In the genomic region with DNA sequence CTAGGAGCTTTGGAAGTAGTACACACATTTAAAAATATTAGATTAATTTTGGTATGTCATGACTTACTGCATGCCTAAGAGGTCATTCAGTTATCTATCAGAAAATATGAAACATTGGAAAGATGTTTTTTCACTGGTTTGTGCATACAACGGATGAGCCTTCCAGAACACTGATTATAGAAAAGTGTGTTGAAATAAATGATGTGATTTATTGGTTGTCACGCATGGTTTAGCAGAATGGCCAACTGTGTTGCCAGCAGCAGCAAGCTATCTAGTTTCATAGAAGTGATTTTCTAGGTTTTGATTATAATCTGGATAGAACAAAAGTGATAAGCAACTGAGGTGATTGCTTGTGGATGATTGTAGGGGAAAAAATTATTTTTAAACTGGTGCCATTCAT, we compare ENCODE assay signal across 1 cellular context.
A peak's percentile ranks its signal among the peaks of the same experiment; 100 is the strongest.
TF ChIP-seq lines count a peak whose summit lies in the region.

No MANE protein-coding gene starts in this region.

TF ChIP-seq in K562, 482 proteins besides CTCF, POLR2A, EP300 and RAD21:
- TF ChIP-seq NONO (IDR thresholded peaks at IDR 0.05; ENCODE audit: low read depth in 2 of 2, low read length in 1 of 2) (no peak), ZNF79 (CRISPR knock-in tag; IDR thresholded peaks at IDR 0.05; ENCODE audit: low read depth) (no peak), ZNF77 (CRISPR knock-in tag; IDR thresholded peaks at IDR 0.05) (no peak), ZNF583 (CRISPR knock-in tag; IDR thresholded peaks at IDR 0.05) (no peak), MEIS2 (IDR thresholded peaks at IDR 0.05; ENCODE audit: partially characterized antibody) (peak; percentile 25), KLF10 (CRISPR knock-in tag; IDR thresholded peaks at IDR 0.05) (no peak), ZNF174 (CRISPR knock-in tag; IDR thresholded peaks at IDR 0.05) (no peak)
TF ChIP-seq in K562: peak in this region for 1.
